In genomic region chr11:88039512-88040496, GRCh38 we compare ENCODE assay signal across 27 cellular contexts.
"Had no signal": no experiment of that assay in that cellular context is flagged by ENCODE, and none has a peak within 500 bp of the region (broad histone marks: within the 10 kb centered on the region; RNA-seq: fewer than 3 reads in every experiment).

No MANE protein-coding gene starts in this region.

- H3K27me3 ChIP-seq: ascending aorta, cardiac muscle cell, MG63 had no signal

- H3K9ac ChIP-seq: KMS-11 had no signal

- H3K36me3 ChIP-seq: ascending aorta, cardiac muscle cell, MG63 had no signal

- H3K27ac Mint-ChIP-seq: activated B cell treated with CpG ODN at 0.5 μM for 24 hours; activated CD4-positive, alpha-beta memory T cell treated with anti-CD3 and anti-CD28 coated beads for 36 hours; activated CD4-positive, alpha-beta T cell treated with anti-CD3 and anti-CD28 coated beads, Interleukin-2, amount 10 ng/mL, durations not matched to agents 24 days and 14 days; activated naive CD4-positive, alpha-beta T cell treated with anti-CD3 and anti-CD28 coated beads, Interleukin-2, amount 50 U/mL, for 72 hours; activated naive CD8-positive, alpha-beta T cell treated with anti-CD3 and anti-CD28 coated beads, Interleukin-2, amount 50 U/mL, for 24 hours; T-helper 17 cell had no signal

- DNase-seq: activated B cell treated with CpG ODN at 0.5 μM for 24 hours; activated CD4-positive, alpha-beta memory T cell treated with anti-CD3 and anti-CD28 coated beads for 36 hours; activated CD4-positive, alpha-beta T cell treated with anti-CD3 and anti-CD28 coated beads for 1 hour; activated CD4-positive, alpha-beta T cell treated with anti-CD3 and anti-CD28 coated beads, Interleukin-2, amount 10 ng/mL, durations not matched to agents 24 days and 14 days; activated CD8-positive, alpha-beta memory T cell treated with anti-CD3 and anti-CD28 coated beads for 24 hours; activated effector memory CD4-positive, alpha-beta T cell treated with anti-CD3 and anti-CD28 coated beads, Interleukin-2, amount 50 U/mL, for 16 hours; activated naive CD4-positive, alpha-beta T cell treated with Interleukin-2 at 50 U/mL for 16 hours; activated naive CD8-positive, alpha-beta T cell treated with anti-CD3 and anti-CD28 coated beads, Interleukin-2, amount 50 U/mL, for 24 hours; activated T-cell treated with anti-CD3 and anti-CD28 coated beads, Interleukin-2, amount 50 U/mL, for 4 hours; amniotic stem cell; MG63; MV-4-11; NCI-H1092 treated with DMSO at 0.1 percent for 48 hours; NCI-H146; NCI-H187 treated with DMSO at 0.1 percent for 48 hours; NCI-H446; NCI-H524; NCI-H748 treated with DMSO at 0.1 percent for 48 hours; PC-3; SIG-M5; T-helper 17 cell; T-helper 9 cell had no signal

- H3K4me1 Mint-ChIP-seq: activated B cell treated with CpG ODN at 0.5 μM for 24 hours; activated CD4-positive, alpha-beta T cell treated with anti-CD3 and anti-CD28 coated beads, Interleukin-2, amount 10 ng/mL, durations not matched to agents 24 days and 14 days; activated naive CD8-positive, alpha-beta T cell treated with anti-CD3 and anti-CD28 coated beads, Interleukin-2, amount 50 U/mL, for 24 hours; T-helper 17 cell had no signal

- H3K27ac ChIP-seq: ascending aorta, cardiac muscle cell, KMS-11 had no signal

- H3K9me3 Mint-ChIP-seq: activated B cell treated with CpG ODN at 0.5 μM for 24 hours; activated CD4-positive, alpha-beta memory T cell treated with anti-CD3 and anti-CD28 coated beads for 36 hours; activated CD4-positive, alpha-beta T cell treated with anti-CD3 and anti-CD28 coated beads, Interleukin-2, amount 10 ng/mL, durations not matched to agents 24 days and 14 days; activated naive CD4-positive, alpha-beta T cell treated with anti-CD3 and anti-CD28 coated beads, Interleukin-2, amount 50 U/mL, for 72 hours; activated naive CD8-positive, alpha-beta T cell treated with anti-CD3 and anti-CD28 coated beads, Interleukin-2, amount 50 U/mL, for 24 hours; activated T-cell treated with anti-CD3 and anti-CD28 coated beads, Interleukin-2, amount 50 U/mL, for 4 hours had no signal

- H3K4me1 ChIP-seq: ascending aorta had no signal

- H3K9me3 ChIP-seq: ascending aorta, MG63 had no signal

- H3K4me2 ChIP-seq: KMS-11 had no signal

- ATAC-seq: activated naive CD4-positive, alpha-beta T cell treated with anti-CD3 and anti-CD28 coated beads, Interleukin-2, amount 50 U/mL, for 72 hours; activated naive CD8-positive, alpha-beta T cell treated with anti-CD3 and anti-CD28 coated beads, Interleukin-2, amount 50 U/mL, for 24 hours; activated T-cell treated with anti-CD3 and anti-CD28 coated beads, Interleukin-2, amount 50 U/mL, for 4 hours; PC-3; T-helper 17 cell had no signal

- H3K4me3 ChIP-seq: ascending aorta, cardiac muscle cell, MG63 had no signal

- H3K36me3 Mint-ChIP-seq: activated CD4-positive, alpha-beta memory T cell treated with anti-CD3 and anti-CD28 coated beads for 36 hours; activated naive CD4-positive, alpha-beta T cell treated with anti-CD3 and anti-CD28 coated beads, Interleukin-2, amount 50 U/mL, for 72 hours; brain had no signal

- H3K4me3 Mint-ChIP-seq: activated B cell treated with CpG ODN at 0.5 μM for 24 hours; activated CD4-positive, alpha-beta memory T cell treated with anti-CD3 and anti-CD28 coated beads for 36 hours; activated CD4-positive, alpha-beta T cell treated with anti-CD3 and anti-CD28 coated beads, Interleukin-2, amount 10 ng/mL, durations not matched to agents 24 days and 14 days; activated naive CD8-positive, alpha-beta T cell treated with anti-CD3 and anti-CD28 coated beads, Interleukin-2, amount 50 U/mL, for 24 hours; activated T-cell treated with anti-CD3 and anti-CD28 coated beads, Interleukin-2, amount 50 U/mL, for 4 hours; brain had no signal
